Comparison of ENCODE assay signal across 14 cellular contexts in the genomic region with DNA sequence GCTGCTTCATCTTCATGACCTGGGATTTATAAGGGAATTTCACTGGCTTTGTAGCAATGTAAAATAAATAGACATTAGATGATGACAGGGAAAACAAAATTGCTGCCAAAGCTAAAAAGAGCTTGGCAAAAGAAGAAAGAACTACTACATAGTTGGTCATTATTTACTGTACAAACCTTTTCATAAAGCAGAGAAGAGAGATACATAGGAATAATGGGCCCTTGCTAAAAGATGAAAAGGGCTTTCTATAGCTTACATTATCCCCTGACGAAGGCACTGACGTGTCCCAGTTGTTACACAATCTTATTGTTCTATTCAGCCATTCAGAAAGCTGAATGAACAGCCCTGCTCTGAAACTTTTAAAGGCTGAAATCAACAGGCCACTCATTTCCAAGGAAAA. TPM values are rescaled to one million over a fixed set of nuclear protein-coding genes. Genes with fewer than 3 reads are reported as not detected.
DNase-seq lines count a peak whose midpoint lies in the region; ATAC-seq and TF ChIP-seq lines count a peak whose summit lies in the region.
"Had no signal": no experiment of that assay in that cellular context is flagged by ENCODE, and none has a peak within 500 bp of the region (broad histone marks: within the 10 kb centered on the region; RNA-seq: fewer than 3 reads in every experiment).

No MANE protein-coding gene starts in this region.

- H3K27me3 ChIP-seq in smooth muscle cell (ENCODE audit: low read depth): no peaks in the 10 kb centered on the region
- H3K27me3 ChIP-seq: Peyer's patch had no signal

- H4K20me1 ChIP-seq in smooth muscle cell (ENCODE audit: low read depth): no peaks in the 10 kb centered on the region

- H3K27ac ChIP-seq in smooth muscle cell (ENCODE audit: low read depth): no peak overlapping the region

- ATAC-seq in HG03342 (IDR thresholded peaks at IDR 0.05; ENCODE audit: unreplicated experiment): no peak
- no peak for ATAC-seq in HG02623 (IDR thresholded peaks at IDR 0.05; ENCODE audit: unreplicated experiment)
- ATAC-seq in activated CD4-positive, CD25-positive, alpha-beta regulatory T cell treated with anti-CD3 and anti-CD28 coated beads, Interleukin-2, amount 50 U/mL, for 24 hours: no peak
- ATAC-seq: mucosa of descending colon had no signal

- DNase-seq in DMS53 (lab: John Stamatoyannopoulos, UW) (peak; percentile 50), DMS53 treated with DMSO at 0.1 percent for 48 hours (lab: John Stamatoyannopoulos, UW; ENCODE audit: unreplicated experiment) (no peak), astrocyte of the hippocampus (ENCODE audit: low read depth, low spot score) (peak; percentile 73), inferior parietal cortex (ENCODE audit: extremely low spot score) (peak; percentile 34), smooth muscle cell (lab: John Stamatoyannopoulos, UW; ENCODE audit: unreplicated experiment) (no peak)
- DNase-seq: 8988T, GF-D8, GOT3, mucosa of descending colon, NCI-H1694 treated with DMSO at 0.1 percent for 48 hours, Peyer's patch had no signal

- H3K4me1 ChIP-seq in smooth muscle cell (ENCODE audit: low read depth): peaks cover 16% of the 10 kb centered on the region
- H3K4me1 ChIP-seq: Peyer's patch had no signal

- no peak for TF ChIP-seq CTCF in smooth muscle cell (IDR thresholded peaks at IDR 0.05; ENCODE audit: borderline replicate concordance, insufficient read depth, poor library complexity, severe bottlenecking)

- no peaks in the 10 kb centered on the region for H3K9me3 ChIP-seq in smooth muscle cell (replicated peaks; ENCODE audit: low read depth)
- H3K9me3 ChIP-seq: mucosa of descending colon, Peyer's patch had no signal

- H3F3A ChIP-seq in smooth muscle cell (ENCODE audit: low read depth): no peaks in the 10 kb centered on the region

- H3K9ac ChIP-seq in smooth muscle cell (ENCODE audit: low read depth): no peak overlapping the region

- WGBS in smooth muscle cell (ENCODE audit: low lambda C conversion rate): 58% methylated on average over 2 of the region's 2 CpGs

- H3K4me2 ChIP-seq in smooth muscle cell: peak overlapping the region; percentile 18

- H3K4me3 ChIP-seq in smooth muscle cell: no peak overlapping the region
- H3K4me3 ChIP-seq: mucosa of descending colon, Peyer's patch had no signal

- H2AFZ ChIP-seq in smooth muscle cell (ENCODE audit: low read depth): peak overlapping the region; percentile 5

- no peaks in the 10 kb centered on the region for H3K36me3 ChIP-seq in smooth muscle cell (ENCODE audit: low read depth)
- H3K36me3 ChIP-seq: Peyer's patch had no signal

- H3K79me2 ChIP-seq in smooth muscle cell (ENCODE audit: low read depth): no peaks in the 10 kb centered on the region

RNA-seq across cellular contexts. Expression of gene ZC3H11B, which starts 57.1 kb away (rescaled TPM):
- 0.09 TPM in 1 of 2 replicates, not detected in the other for total RNA-seq in smooth muscle cell
- not detected in 2 replicates for polyA plus RNA-seq in smooth muscle cell
- total RNA-seq: mucosa of descending colon had no signal

Comparison
In these comparisons a context has a peak if more than half of its experiments do, and no peak if none do; other contexts are left out.
1. DNase-seq: peak in DMS53 (single experiment), astrocyte of the hippocampus (single experiment) and inferior parietal cortex (single experiment); none in DMS53 treated with DMSO at 0.1 percent for 48 hours (single experiment) and smooth muscle cell (single experiment).